8 cellular contexts compared by ENCODE assay signal in the genomic region with DNA sequence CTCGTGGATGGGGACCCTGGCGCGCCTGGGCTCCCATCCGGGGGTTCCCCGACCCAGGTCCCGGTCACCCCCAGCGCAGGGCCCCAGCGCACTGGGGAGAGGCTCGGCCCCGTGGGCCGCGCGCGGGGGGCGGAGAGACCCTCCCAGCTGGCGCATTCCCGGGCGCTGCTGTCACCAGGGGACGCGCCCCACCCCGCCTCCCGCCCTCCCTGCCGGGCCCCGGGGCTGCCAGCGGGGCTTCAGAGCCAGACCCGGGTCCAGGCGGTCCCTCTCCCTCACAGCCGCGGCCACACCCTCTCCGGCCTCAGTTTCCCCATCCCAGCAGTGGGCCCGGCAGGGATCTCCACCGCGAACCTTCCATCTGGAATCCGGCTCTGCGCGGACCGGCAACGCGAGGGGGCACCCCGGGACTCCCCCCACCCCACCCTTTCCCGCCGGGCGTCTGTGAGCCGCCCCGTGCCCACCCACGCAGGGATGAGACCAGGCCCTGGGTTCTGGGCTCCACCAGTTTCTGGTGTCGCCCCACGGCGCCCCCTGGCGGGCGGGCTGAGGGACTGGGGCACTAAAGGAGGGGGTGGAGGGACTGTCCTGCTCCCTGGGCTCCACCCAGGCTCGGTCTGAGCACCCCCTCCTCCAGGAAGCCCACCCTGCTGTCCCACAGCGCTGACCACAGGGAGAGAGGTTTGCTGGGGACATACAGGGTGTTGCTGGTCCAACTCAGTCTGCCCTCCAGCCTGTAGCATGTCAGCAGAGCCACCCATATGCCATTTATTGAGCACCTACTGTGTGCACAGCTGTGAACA. TPM values are rescaled to one million over a fixed set of nuclear protein-coding genes. Genes with fewer than 3 reads are reported as not detected.
DNase-seq lines count a peak whose midpoint lies in the region; ATAC-seq and TF ChIP-seq lines count a peak whose summit lies in the region.

No MANE protein-coding gene starts in this region.

- POLR2A ChIA-PET in OCI-LY7 (lab: Charles Lee): interaction anchor here (0.7 kb wide), 1 partner anchor 94 kb away, joined by 5 read pairs; no protein-coding TSS in a partner anchor

- H2AFZ ChIP-seq in OCI-LY7 (ENCODE audit: low read length): no peak overlapping the region

- H3K36me3 ChIP-seq in OCI-LY7 (ENCODE audit: insufficient read depth, low read length) (no peaks in the 10 kb centered on the region), sigmoid colon (no peaks in the 10 kb centered on the region)

- no peak overlapping the region for H3K4me3 Mint-ChIP-seq in activated T-helper 1 cell treated with anti-CD3 and anti-CD28 coated beads, Interleukin-12 subunit alpha, Interleukin-12 subunit beta, Interleukin-2, Interleukin-4 antibody, amounts not matched to agents 30 ng/mL and 10 ng/mL and 1 ng/mL, durations not matched to agents 14 hours and 24 hours and 36 hours

- no peak for TF ChIP-seq EP300 in sigmoid colon (IDR thresholded peaks at IDR 0.05)

- CTCF ChIA-PET in OCI-LY7 (lab: Charles Lee; ENCODE audit: unreplicated experiment): no interaction called here

- no peak overlapping the region for H3K27ac Mint-ChIP-seq in activated T-helper 1 cell treated with anti-CD3 and anti-CD28 coated beads, Interleukin-12 subunit alpha, Interleukin-12 subunit beta, Interleukin-2, Interleukin-4 antibody, amounts not matched to agents 30 ng/mL and 10 ng/mL and 1 ng/mL, durations not matched to agents 14 hours and 24 hours and 36 hours

- H3K4me1 ChIP-seq in OCI-LY7 (ENCODE audit: insufficient read depth, low read length, poor library complexity, severe bottlenecking) (no peaks in the 10 kb centered on the region), sigmoid colon (peaks cover 0 to 22% (median 15%) of the 10 kb centered on the region in 4 donors)

- peak; percentile 55 for DNase-seq in OCI-LY7 (ENCODE audit: low spot score)
- DNase-seq in activated T-helper 1 cell treated with anti-CD3 and anti-CD28 coated beads, Interleukin-12 subunit alpha, Interleukin-12 subunit beta, Interleukin-2, Interleukin-4 antibody, amounts not matched to agents 30 ng/mL and 10 ng/mL and 1 ng/mL, durations not matched to agents 14 hours and 24 hours and 36 hours (ENCODE audit: low spot score): peak; percentile 57
- peak; percentile 39 for DNase-seq in foreskin melanocyte
- no peak for DNase-seq in sigmoid colon
- no peak for DNase-seq in cortex of kidney (lab: John Stamatoyannopoulos, UW)
- DNase-seq in cerebellar cortex (ENCODE audit: low spot score): no peak

- no peaks in the 10 kb centered on the region for H3K79me2 ChIP-seq in OCI-LY7 (ENCODE audit: insufficient read depth, low read depth, low read length)

- no peak for TF ChIP-seq POLR2A in sigmoid colon (IDR thresholded peaks at IDR 0.05)

- no peaks in the 10 kb centered on the region for H4K20me1 ChIP-seq in OCI-LY7 (ENCODE audit: insufficient read depth, low read length)

- no peak overlapping the region for H3K27ac ChIP-seq in OCI-LY7 (ENCODE audit: low read depth, low read length, poor library complexity, severe bottlenecking)
- H3K27ac ChIP-seq in sigmoid colon: peak overlapping the region; percentile 64 to 78 (median 75)

- ATAC-seq in GM21619 (IDR thresholded peaks at IDR 0.05; ENCODE audit: unreplicated experiment): no peak

- H3K27me3 Mint-ChIP-seq in activated T-helper 1 cell treated with anti-CD3 and anti-CD28 coated beads, Interleukin-12 subunit alpha, Interleukin-12 subunit beta, Interleukin-2, Interleukin-4 antibody, amounts not matched to agents 30 ng/mL and 10 ng/mL and 1 ng/mL, durations not matched to agents 14 hours and 24 hours and 36 hours (ENCODE audit: insufficient read depth): peaks cover 12% of the 10 kb centered on the region

- H3K4me3 ChIP-seq in OCI-LY7 (ENCODE audit: low read depth, low read length, poor library complexity, severe bottlenecking) (no peak overlapping the region), sigmoid colon (peak overlapping the region; percentile 25 to 60 (median 52))

- peaks cover under 1% of the 10 kb centered on the region for H3K36me3 Mint-ChIP-seq in activated T-helper 1 cell treated with anti-CD3 and anti-CD28 coated beads, Interleukin-12 subunit alpha, Interleukin-12 subunit beta, Interleukin-2, Interleukin-4 antibody, amounts not matched to agents 30 ng/mL and 10 ng/mL and 1 ng/mL, durations not matched to agents 14 hours and 24 hours and 36 hours (ENCODE audit: low read depth)

- no peaks in the 10 kb centered on the region for H3K4me1 Mint-ChIP-seq in activated T-helper 1 cell treated with anti-CD3 and anti-CD28 coated beads, Interleukin-12 subunit alpha, Interleukin-12 subunit beta, Interleukin-2, Interleukin-4 antibody, amounts not matched to agents 30 ng/mL and 10 ng/mL and 1 ng/mL, durations not matched to agents 14 hours and 24 hours and 36 hours (ENCODE audit: low read depth)

- H3K4me2 ChIP-seq in OCI-LY7 (ENCODE audit: low read length): no peak overlapping the region

- WGBS in sigmoid colon, 2 donors: 2 to 8% methylated on average over 53 of the region's 53 CpGs

- no peaks in the 10 kb centered on the region for H3K9me3 Mint-ChIP-seq in activated T-helper 1 cell treated with anti-CD3 and anti-CD28 coated beads, Interleukin-12 subunit alpha, Interleukin-12 subunit beta, Interleukin-2, Interleukin-4 antibody, amounts not matched to agents 30 ng/mL and 10 ng/mL and 1 ng/mL, durations not matched to agents 14 hours and 24 hours and 36 hours

- TF ChIP-seq CTCF in GM12872 (IDR thresholded peaks at IDR 0.05; ENCODE audit: insufficient read depth, low read depth, low read length): peak; percentile 60
- TF ChIP-seq CTCF in OCI-LY7 (conservative IDR thresholded peaks at IDR 0.05; ENCODE audit: low read length): peak; percentile 76
- peak; percentile 24 to 63 (median 52) for TF ChIP-seq CTCF in sigmoid colon (IDR thresholded peaks at IDR 0.05)

- no TSS peak for BruUV-seq in OCI-LY7 (replicated peaks; lab: Mats Ljungman, UMichigan)

- intact Hi-C loops in OCI-LY7 (cut with micrococcal nuclease; ENCODE audit: unreplicated experiment): no loop called here
- intact Hi-C loops in activated T-helper 1 cell treated with anti-CD3 and anti-CD28 coated beads, Interleukin-12 subunit alpha, Interleukin-12 subunit beta, Interleukin-2, Interleukin-4 antibody, amounts not matched to agents 30 ng/mL and 10 ng/mL and 1 ng/mL, durations not matched to agents 14 hours and 24 hours and 36 hours (cut with micrococcal nuclease): loop anchor here (1.0 to 5.0 kb wide), 4 partner anchors 23 to 236 kb away; a partner anchor contains a TSS
- intact Hi-C loops in sigmoid colon (cut with DNase I): no loop called here

- H3K9me3 ChIP-seq in OCI-LY7 (ENCODE audit: low read length) (no peaks in the 10 kb centered on the region), sigmoid colon (no peaks in the 10 kb centered on the region)

- H3K9me2 ChIP-seq in OCI-LY7 (ENCODE audit: insufficient read depth, low read length): no peaks in the 10 kb centered on the region

- H3K27me3 ChIP-seq in sigmoid colon: peaks cover 0 to 36% (median 30%) of the 10 kb centered on the region in 3 donors

RNA-seq across cellular contexts. Expression of a gene that starts 0.9 kb away (rescaled TPM):
- total RNA-seq in OCI-LY7 (2014; rRNA removed; shearing (Covaris generic)): not detected in 2 replicates
- total RNA-seq in OCI-LY7 (2022): 0.34 TPM in 1 of 2 replicates, not detected in the other
- total RNA-seq in activated T-helper 1 cell treated with anti-CD3 and anti-CD28 coated beads, Interleukin-12 subunit alpha, Interleukin-12 subunit beta, Interleukin-2, Interleukin-4 antibody, amounts not matched to agents 30 ng/mL and 10 ng/mL and 1 ng/mL, durations not matched to agents 14 hours and 24 hours and 36 hours: 3.6 and 7.0 TPM in 2 replicates
- total RNA-seq in sigmoid colon: 1 to 10 TPM in 2 of 4 donors, under 1 TPM in 2; 0.71 to 5.8 (median 1.8) TPM
- 1 to 10 TPM in 2 of 3 donors, not detected in 1; 1.6 to 1.8 TPM for polyA plus RNA-seq in sigmoid colon

RNA-seq across cellular contexts. Expression of a gene that starts 10.2 kb away (rescaled TPM):
- total RNA-seq in OCI-LY7 (2014; rRNA removed; shearing (Covaris generic)): 0.31 TPM in 1 of 2 replicates, not detected in the other
- total RNA-seq in OCI-LY7 (2022): 0.17 and 0.26 TPM in 2 replicates
- total RNA-seq in activated T-helper 1 cell treated with anti-CD3 and anti-CD28 coated beads, Interleukin-12 subunit alpha, Interleukin-12 subunit beta, Interleukin-2, Interleukin-4 antibody, amounts not matched to agents 30 ng/mL and 10 ng/mL and 1 ng/mL, durations not matched to agents 14 hours and 24 hours and 36 hours: not detected in 2 replicates
- total RNA-seq in sigmoid colon: under 1 TPM in 1 of 4 donors, not detected in 3; 0.36 TPM
- under 1 TPM in 1 of 3 donors, not detected in 2; 0.32 TPM for polyA plus RNA-seq in sigmoid colon

RNA-seq across cellular contexts. Expression of a gene that starts 22.7 kb away (rescaled TPM):
- 0.46 and 1.3 TPM in 2 replicates for total RNA-seq in OCI-LY7 (2014; rRNA removed; shearing (Covaris generic))
- 3.1 and 3.6 TPM in 2 replicates for total RNA-seq in OCI-LY7 (2022)
- total RNA-seq in activated T-helper 1 cell treated with anti-CD3 and anti-CD28 coated beads, Interleukin-12 subunit alpha, Interleukin-12 subunit beta, Interleukin-2, Interleukin-4 antibody, amounts not matched to agents 30 ng/mL and 10 ng/mL and 1 ng/mL, durations not matched to agents 14 hours and 24 hours and 36 hours: 1.4 TPM in 2 replicates
- 1 to 10 TPM in 2 of 4 donors, under 1 TPM in 1, not detected in 1; 0.33 to 2.9 (median 1.6) TPM for total RNA-seq in sigmoid colon
- 1 to 10 TPM in 2 of 3 donors, under 1 TPM in 1; 0.92 to 5.6 (median 2.4) TPM for polyA plus RNA-seq in sigmoid colon

RNA-seq across cellular contexts. Expression of a gene that starts 23.5 kb away (rescaled TPM):
- 1.9 and 8.3 TPM in 2 replicates for total RNA-seq in OCI-LY7 (2014; rRNA removed; shearing (Covaris generic))
- total RNA-seq in OCI-LY7 (2022) (13.0 and 15.7 TPM in 2 replicates), sigmoid colon (1 to 10 TPM in 3 of 4 donors, under 1 TPM in 1; 0.99 to 5.0 (median 3.1) TPM)
- 0.26 and 1.5 TPM in 2 replicates for total RNA-seq in activated T-helper 1 cell treated with anti-CD3 and anti-CD28 coated beads, Interleukin-12 subunit alpha, Interleukin-12 subunit beta, Interleukin-2, Interleukin-4 antibody, amounts not matched to agents 30 ng/mL and 10 ng/mL and 1 ng/mL, durations not matched to agents 14 hours and 24 hours and 36 hours
- 1 to 10 TPM in 2 of 3 donors, not detected in 1; 1.2 to 4.1 TPM for polyA plus RNA-seq in sigmoid colon

RNA-seq across cellular contexts. Expression of a gene that starts 34.7 kb away (rescaled TPM):
- 27.1 and 45.6 TPM in 2 replicates for total RNA-seq in OCI-LY7 (2014; rRNA removed; shearing (Covaris generic))
- total RNA-seq in OCI-LY7 (2022): 54.6 and 58.6 TPM in 2 replicates
- total RNA-seq in activated T-helper 1 cell treated with anti-CD3 and anti-CD28 coated beads, Interleukin-12 subunit alpha, Interleukin-12 subunit beta, Interleukin-2, Interleukin-4 antibody, amounts not matched to agents 30 ng/mL and 10 ng/mL and 1 ng/mL, durations not matched to agents 14 hours and 24 hours and 36 hours: 37.1 and 38.5 TPM in 2 replicates
- 10 to 100 TPM; 19.6 to 26.0 (median 22.2) TPM for total RNA-seq in sigmoid colon
- polyA plus RNA-seq in sigmoid colon: 10 to 100 TPM; 38.4 to 51.5 (median 48.3) TPM

Comparison
In these comparisons a context has a peak if more than half of its experiments do, and no peak if none do; other contexts are left out.
1. DNase-seq: peak in OCI-LY7 (single experiment), activated T-helper 1 cell treated with anti-CD3 and anti-CD28 coated beads, Interleukin-12 subunit alpha, Interleukin-12 subunit beta, Interleukin-2, Interleukin-4 antibody, amounts not matched to agents 30 ng/mL and 10 ng/mL and 1 ng/mL, durations not matched to agents 14 hours and 24 hours and 36 hours (single experiment) and foreskin melanocyte (single experiment); none in sigmoid colon (single experiment), cortex of kidney (single experiment) and cerebellar cortex (single experiment).
2. Peak in every context shown above with its lines, with median percentiles within 50 percentile points of each other: CTCF ChIP-seq.